Comparison of ENCODE assay signal across 9 cellular contexts in genomic region chr22:37898441-37899181, GRCh38. TPM values are rescaled to one million over a fixed set of nuclear protein-coding genes. Genes with fewer than 3 reads are reported as not detected.
DNase-seq lines count a peak whose midpoint lies in the region; ATAC-seq, FAIRE-seq and TF ChIP-seq lines count a peak whose summit lies in the region.
"Had no signal": no experiment of that assay in that cellular context is flagged by ENCODE, and none has a peak within 500 bp of the region (broad histone marks: within the 10 kb centered on the region; RNA-seq: fewer than 3 reads in every experiment).

No MANE protein-coding gene starts in this region.

- intact Hi-C loops in HCT116 (cut with micrococcal nuclease), result no loop called here

- H3K4me3 ChIP-seq in HCT116 (replicated peaks in 1 of 2; ENCODE audit: low read depth in 1 of 2, low read length in 2 of 2) (no peak overlapping the region), keratinocyte (ENCODE audit: control insufficient read depth in 2 of 3, extremely low read depth in 1 of 3, insufficient read depth in 2 of 3, low read depth in 1 of 3, low read length in 3 of 3) (peak overlapping the region in 1 of 3 experiments; percentile 3), smooth muscle cell (no peak overlapping the region), right atrium auricular region (no peak overlapping the region)

- H3K9me3 ChIP-seq in HCT116 (ENCODE audit: control insufficient read depth in 1 of 2, insufficient read depth in 1 of 2, low read depth in 1 of 2, low read length in 2 of 2) (no peaks in the 10 kb centered on the region), keratinocyte (ENCODE audit: control insufficient read depth, low read depth, low read length) (no peaks in the 10 kb centered on the region), smooth muscle cell (replicated peaks; ENCODE audit: low read depth) (no peaks in the 10 kb centered on the region), right atrium auricular region (no peaks in the 10 kb centered on the region)

- H4K20me1 ChIP-seq in HCT116 (ENCODE audit: insufficient read depth) (no peaks in the 10 kb centered on the region), keratinocyte (ENCODE audit: control insufficient read depth, extremely low read depth, insufficient read depth, low read length) (no peaks in the 10 kb centered on the region), smooth muscle cell (ENCODE audit: low read depth) (no peaks in the 10 kb centered on the region)

- RAD21 ChIA-PET in HCT116 (lab: Charles Lee; ENCODE audit: low non-redundant PET in 1 of 2, low total read pairs in 2 of 2, uncharacterized antibody in 2 of 2, unreplicated experiment in 2 of 2), result no interaction called here

- DNase-seq in HCT116 (ENCODE audit: low read depth, low spot score) (no peak), amygdala (lab: John Stamatoyannopoulos, UW) (peak in 38 of 56 donors; percentile 23 to 84 (median 52)), keratinocyte (ENCODE audit: low read depth, low spot score) (peak; percentile 98), smooth muscle cell (lab: John Stamatoyannopoulos, UW; ENCODE audit: unreplicated experiment) (no peak), NCI-H128 (lab: John Stamatoyannopoulos, UW; ENCODE audit: unreplicated experiment) (no peak), foreskin melanocyte (no peak), right atrium auricular region (ENCODE audit: low spot score) (no peak)
- no peak for DNase-seq in activated CD4-positive, CD25-positive, alpha-beta regulatory T cell (lab: John Stamatoyannopoulos, UW)
- DNase-seq: activated CD8-positive, alpha-beta memory T cell treated with anti-CD3 and anti-CD28 coated beads for 24 hours had no signal

- H3K9me2 ChIP-seq in HCT116 (ENCODE audit: insufficient read depth), result no peaks in the 10 kb centered on the region

- TF ChIP-seq RAD21 in HCT116 (IDR thresholded peaks at IDR 0.05; ENCODE audit: low read depth), result no peak

- no peaks in the 10 kb centered on the region for H3K27me3 ChIP-seq in HCT116 (ENCODE audit: insufficient read depth, low read length)
- H3K27me3 ChIP-seq in keratinocyte (ENCODE audit: control insufficient read depth, extremely low read depth, insufficient read depth, low read length), result no peaks in the 10 kb centered on the region
- no peaks in the 10 kb centered on the region for H3K27me3 ChIP-seq in smooth muscle cell (ENCODE audit: low read depth)
- no peaks in the 10 kb centered on the region for H3K27me3 ChIP-seq in right atrium auricular region

- no TSS peak for BruUV-seq in HCT116 (replicated peaks; lab: Mats Ljungman, UMichigan)

- H3K27ac ChIP-seq in HCT116 (ENCODE audit: low read depth, low read length) (peak overlapping the region; percentile 56), keratinocyte (ENCODE audit: control insufficient read depth, insufficient read depth, low read length) (peak overlapping the region; percentile 88), smooth muscle cell (ENCODE audit: low read depth) (peak overlapping the region; percentile 75), right atrium auricular region (no peak overlapping the region)

- POLR2A ChIA-PET in HCT116 (lab: Charles Lee), result no interaction called here

- CTCF ChIA-PET in HCT116 (lab: Charles Lee), result interaction anchor here (1.1 kb wide), 1 partner anchor 36 kb away, joined by 3 read pairs; no protein-coding TSS in a partner anchor

- H3K9me1 ChIP-seq in keratinocyte (ENCODE audit: control insufficient read depth, extremely low read depth, insufficient read depth, low read length), result peaks cover 3% of the 10 kb centered on the region

- peaks cover 22% of the 10 kb centered on the region for H3F3A ChIP-seq in smooth muscle cell (ENCODE audit: low read depth)

- TF ChIP-seq CTCF in HCT116 (IDR thresholded peaks at IDR 0.05 in 2 of 3, conservative IDR thresholded peaks at IDR 0.05 in 1 of 3; ENCODE audit: borderline replicate concordance in 1 of 3, insufficient read depth in 1 of 3, low read depth in 2 of 3, low read length in 2 of 3) (no peak), keratinocyte (optimal IDR thresholded peaks at IDR 0.05 in 1 of 3, IDR thresholded peaks at IDR 0.05 in 1 of 3, conservative IDR thresholded peaks at IDR 0.05 in 1 of 3; ENCODE audit: extremely low read depth in 1 of 3, insufficient read depth in 2 of 3, low read length in 3 of 3) (peak in 1 of 3 experiments; percentile 25), smooth muscle cell (IDR thresholded peaks at IDR 0.05; ENCODE audit: borderline replicate concordance, insufficient read depth, poor library complexity, severe bottlenecking) (no peak), right atrium auricular region (IDR thresholded peaks at IDR 0.05) (no peak)

- peak; percentile 55 for ATAC-seq in HCT116

- peak overlapping the region; percentile 49 for H3K4me2 ChIP-seq in HCT116 (ENCODE audit: low read length)
- H3K4me2 ChIP-seq in keratinocyte (ENCODE audit: control insufficient read depth, extremely low read depth, insufficient read depth, low read depth, low read length), result peak overlapping the region; percentile 68
- H3K4me2 ChIP-seq in smooth muscle cell, result no peak overlapping the region

- dilution Hi-C loops in keratinocyte (cut with MboI; ENCODE audit: extremely low pct_ligation_motif_present, low sequenced_read_pairs), result no loop called here

- H3K36me3 ChIP-seq in HCT116 (ENCODE audit: control insufficient read depth in 1 of 2, insufficient read depth in 2 of 2, low read length in 2 of 2) (no peaks in the 10 kb centered on the region), keratinocyte (ENCODE audit: control insufficient read depth in 2 of 2, extremely low read depth in 1 of 2, insufficient read depth in 2 of 2, low read length in 2 of 2) (no peaks in the 10 kb centered on the region), smooth muscle cell (ENCODE audit: low read depth) (no peaks in the 10 kb centered on the region), right atrium auricular region (no peaks in the 10 kb centered on the region)

- H3K4me1 ChIP-seq in HCT116 (ENCODE audit: control insufficient read depth in 1 of 2, insufficient read depth in 2 of 2, low read length in 2 of 2) (peaks cover 50 to 59% of the 10 kb centered on the region in 2 experiments), keratinocyte (ENCODE audit: control insufficient read depth, extremely low read depth, insufficient read depth, low read length) (peaks cover 65% of the 10 kb centered on the region), smooth muscle cell (ENCODE audit: low read depth) (peaks cover 40% of the 10 kb centered on the region), right atrium auricular region (peaks cover 0 to 16% of the 10 kb centered on the region in 2 donors)

- H3K79me2 ChIP-seq in HCT116 (ENCODE audit: insufficient read depth, low read length), result no peaks in the 10 kb centered on the region
- no peaks in the 10 kb centered on the region for H3K79me2 ChIP-seq in keratinocyte (ENCODE audit: control insufficient read depth, insufficient read depth, low read length)
- H3K79me2 ChIP-seq in smooth muscle cell (ENCODE audit: low read depth), result no peaks in the 10 kb centered on the region

- FAIRE-seq in keratinocyte (lab: Jason Lieb, UNC), result peak; percentile 93

- peak overlapping the region; percentile 45 for H3K9ac ChIP-seq in HCT116 (ENCODE audit: low read length)
- peak overlapping the region; percentile 81 for H3K9ac ChIP-seq in keratinocyte (ENCODE audit: control insufficient read depth, extremely low read depth, insufficient read depth, low read length)
- peak overlapping the region; percentile 27 for H3K9ac ChIP-seq in smooth muscle cell (ENCODE audit: low read depth)

- 71% methylated on average over 9 of the region's 9 CpGs for WGBS in smooth muscle cell (ENCODE audit: low lambda C conversion rate)

- H2AFZ ChIP-seq in HCT116 (ENCODE audit: low read depth, low read length, poor library complexity, severe bottlenecking), result no peak overlapping the region
- no peak overlapping the region for H2AFZ ChIP-seq in keratinocyte (ENCODE audit: control insufficient read depth, low read length)
- no peak overlapping the region for H2AFZ ChIP-seq in smooth muscle cell (ENCODE audit: low read depth)

- TF ChIP-seq POLR2A in HCT116 (IDR thresholded peaks at IDR 0.05; ENCODE audit: borderline replicate concordance, extremely low read depth, insufficient read depth, insufficient read length), result no peak

RNA-seq across cellular contexts. Expression of gene MICALL1, which starts 7.5 kb away (rescaled TPM):
- total RNA-seq in HCT116 (2021; ENCODE audit: unreplicated experiment) (35.2 TPM), smooth muscle cell (15.2 and 24.9 TPM in 2 replicates), right atrium auricular region (10 to 100 TPM; 16.9 TPM)
- polyA plus RNA-seq in HCT116 (2012), result 21.2 and 31.8 TPM in 2 replicates
- polyA plus RNA-seq in keratinocyte (42.8 to 108 TPM (median 65.0 TPM) in 3 replicates), smooth muscle cell (8.7 and 17.1 TPM in 2 replicates)
- polyA plus RNA-seq in keratinocyte (2011; ENCODE audit: low read depth), result 129 TPM
- polyA plus RNA-seq in keratinocyte (2011; cell fraction: cytosol; rRNA removed), result 66.6 and 126 TPM in 2 replicates
- polyA plus RNA-seq in keratinocyte (2011; cell fraction: nucleus; rRNA removed), result 112 and 147 TPM in 2 replicates
- 95.6 and 125 TPM in 2 replicates for polyA plus RNA-seq in keratinocyte (2012; ENCODE audit: low replicate concordance)
- 103 to 224 TPM (median 138 TPM) in 3 replicates for polyA minus RNA-seq in keratinocyte
- polyA minus RNA-seq in keratinocyte (2011; cell fraction: cytosol; rRNA and poly(A)+ RNA removed), result 245 TPM
- polyA minus RNA-seq in keratinocyte (2011; cell fraction: nucleus; rRNA and poly(A)+ RNA removed), result 113 and 133 TPM in 2 replicates

RNA-seq across cellular contexts. Expression of gene EIF3L, which starts 49.4 kb away (rescaled TPM):
- total RNA-seq in HCT116 (2021; ENCODE audit: unreplicated experiment), result 687 TPM
- polyA plus RNA-seq in HCT116 (2012), result 1,071 and 1,188 TPM in 2 replicates
- 517 to 639 TPM (median 592 TPM) in 3 replicates for polyA plus RNA-seq in keratinocyte
- 523 TPM for polyA plus RNA-seq in keratinocyte (2011; ENCODE audit: low read depth)
- polyA plus RNA-seq in keratinocyte (2011; cell fraction: cytosol; rRNA removed), result 449 and 696 TPM in 2 replicates
- polyA plus RNA-seq in keratinocyte (2011; cell fraction: nucleus; rRNA removed), result 232 and 239 TPM in 2 replicates
- polyA plus RNA-seq in keratinocyte (2012; ENCODE audit: low replicate concordance), result 521 and 631 TPM in 2 replicates
- 346 to 803 TPM (median 729 TPM) in 3 replicates for polyA minus RNA-seq in keratinocyte
- 232 TPM for polyA minus RNA-seq in keratinocyte (2011; cell fraction: cytosol; rRNA and poly(A)+ RNA removed)
- 117 and 178 TPM in 2 replicates for polyA minus RNA-seq in keratinocyte (2011; cell fraction: nucleus; rRNA and poly(A)+ RNA removed)
- 264 and 274 TPM in 2 replicates for total RNA-seq in smooth muscle cell
- polyA plus RNA-seq in smooth muscle cell, result 165 and 182 TPM in 2 replicates
- total RNA-seq in right atrium auricular region, result 100 to 1,000 TPM; 193 to 284 TPM

RNA-seq across cellular contexts. Expression of gene ANKRD54, which starts 54.5 kb away (rescaled TPM):
- total RNA-seq in HCT116 (2021; ENCODE audit: unreplicated experiment), result 29.8 TPM
- 25.5 and 27.9 TPM in 2 replicates for polyA plus RNA-seq in HCT116 (2012)
- polyA plus RNA-seq in keratinocyte, result 12.3 to 19.4 TPM (median 17.1 TPM) in 3 replicates
- 8.2 TPM for polyA plus RNA-seq in keratinocyte (2011; ENCODE audit: low read depth)
- polyA plus RNA-seq in keratinocyte (2011; cell fraction: cytosol; rRNA removed), result 12.7 and 20.3 TPM in 2 replicates
- 20.8 and 24.7 TPM in 2 replicates for polyA plus RNA-seq in keratinocyte (2011; cell fraction: nucleus; rRNA removed)
- polyA plus RNA-seq in keratinocyte (2012; ENCODE audit: low replicate concordance), result 14.2 and 16.9 TPM in 2 replicates
- 15.0 to 57.4 TPM (median 21.8 TPM) in 3 replicates for polyA minus RNA-seq in keratinocyte
- 36.4 TPM for polyA minus RNA-seq in keratinocyte (2011; cell fraction: cytosol; rRNA and poly(A)+ RNA removed)
- 7.5 and 7.9 TPM in 2 replicates for polyA minus RNA-seq in keratinocyte (2011; cell fraction: nucleus; rRNA and poly(A)+ RNA removed)
- 24.5 and 26.6 TPM in 2 replicates for total RNA-seq in smooth muscle cell
- polyA plus RNA-seq in smooth muscle cell, result 22.2 and 26.2 TPM in 2 replicates
- 10 to 100 TPM; 17.8 to 18.5 TPM for total RNA-seq in right atrium auricular region

RNA-seq across cellular contexts. Expression of gene C22orf23, which starts 54.8 kb away (rescaled TPM):
- total RNA-seq in HCT116 (2021; ENCODE audit: unreplicated experiment) (0.47 TPM), smooth muscle cell (0.18 and 0.81 TPM in 2 replicates), right atrium auricular region (under 1 TPM in 1 of 2 donors, not detected in 1; 0.39 TPM)
- 1.7 and 2.5 TPM in 2 replicates for polyA plus RNA-seq in HCT116 (2012)
- polyA plus RNA-seq in keratinocyte (0.10 TPM in 1 of 3 replicates, not detected in the others), smooth muscle cell (1.0 and 2.4 TPM in 2 replicates)
- not detected for polyA plus RNA-seq in keratinocyte (2011; ENCODE audit: low read depth)
- polyA plus RNA-seq in keratinocyte (2011; cell fraction: cytosol; rRNA removed), result not detected in 2 replicates
- not detected in 2 replicates for polyA plus RNA-seq in keratinocyte (2011; cell fraction: nucleus; rRNA removed)
- 1.1 and 1.3 TPM in 2 replicates for polyA plus RNA-seq in keratinocyte (2012; ENCODE audit: low replicate concordance)
- not detected in 3 replicates for polyA minus RNA-seq in keratinocyte
- not detected for polyA minus RNA-seq in keratinocyte (2011; cell fraction: cytosol; rRNA and poly(A)+ RNA removed)
- polyA minus RNA-seq in keratinocyte (2011; cell fraction: nucleus; rRNA and poly(A)+ RNA removed), result not detected in 2 replicates

RNA-seq across cellular contexts. Expression of gene POLR2F, which starts 54.9 kb away (rescaled TPM):
- total RNA-seq in HCT116 (2021; ENCODE audit: unreplicated experiment) (107 TPM), smooth muscle cell (29.0 and 52.2 TPM in 2 replicates), right atrium auricular region (10 to 100 TPM; 53.2 to 62.1 TPM)
- 118 and 140 TPM in 2 replicates for polyA plus RNA-seq in HCT116 (2012)
- polyA plus RNA-seq in keratinocyte (101 to 119 TPM (median 108 TPM) in 3 replicates), smooth muscle cell (138 and 141 TPM in 2 replicates)
- polyA plus RNA-seq in keratinocyte (2011; ENCODE audit: low read depth), result 78.4 TPM
- polyA plus RNA-seq in keratinocyte (2011; cell fraction: cytosol; rRNA removed), result 112 and 167 TPM in 2 replicates
- polyA plus RNA-seq in keratinocyte (2011; cell fraction: nucleus; rRNA removed), result 53.2 and 59.8 TPM in 2 replicates
- 87.7 and 141 TPM in 2 replicates for polyA plus RNA-seq in keratinocyte (2012; ENCODE audit: low replicate concordance)
- polyA minus RNA-seq in keratinocyte, result 27.4 to 51.5 TPM (median 28.7 TPM) in 3 replicates
- polyA minus RNA-seq in keratinocyte (2011; cell fraction: cytosol; rRNA and poly(A)+ RNA removed), result 52.4 TPM
- 6.4 and 10.0 TPM in 2 replicates for polyA minus RNA-seq in keratinocyte (2011; cell fraction: nucleus; rRNA and poly(A)+ RNA removed)

Comparison
In these comparisons a context has a peak if more than half of its experiments do, and no peak if none do; other contexts are left out.
1. DNase-seq: peak in amygdala (38 of 56) and keratinocyte (single experiment); none in HCT116 (single experiment), smooth muscle cell (single experiment), activated CD4-positive, CD25-positive, alpha-beta regulatory T cell (0 of 4), NCI-H128 (single experiment), foreskin melanocyte (single experiment) and right atrium auricular region (single experiment).
2. H3K27ac ChIP-seq: peak in HCT116 (single experiment), keratinocyte (single experiment) and smooth muscle cell (single experiment); none in right atrium auricular region (0 of 2).
3. H3K9ac ChIP-seq: peak in every context shown above with its lines; median percentile 81 in keratinocyte; 45 in HCT116; 27 in smooth muscle cell.